ENCODE assay signal across 1 cellular context in the genomic region with DNA sequence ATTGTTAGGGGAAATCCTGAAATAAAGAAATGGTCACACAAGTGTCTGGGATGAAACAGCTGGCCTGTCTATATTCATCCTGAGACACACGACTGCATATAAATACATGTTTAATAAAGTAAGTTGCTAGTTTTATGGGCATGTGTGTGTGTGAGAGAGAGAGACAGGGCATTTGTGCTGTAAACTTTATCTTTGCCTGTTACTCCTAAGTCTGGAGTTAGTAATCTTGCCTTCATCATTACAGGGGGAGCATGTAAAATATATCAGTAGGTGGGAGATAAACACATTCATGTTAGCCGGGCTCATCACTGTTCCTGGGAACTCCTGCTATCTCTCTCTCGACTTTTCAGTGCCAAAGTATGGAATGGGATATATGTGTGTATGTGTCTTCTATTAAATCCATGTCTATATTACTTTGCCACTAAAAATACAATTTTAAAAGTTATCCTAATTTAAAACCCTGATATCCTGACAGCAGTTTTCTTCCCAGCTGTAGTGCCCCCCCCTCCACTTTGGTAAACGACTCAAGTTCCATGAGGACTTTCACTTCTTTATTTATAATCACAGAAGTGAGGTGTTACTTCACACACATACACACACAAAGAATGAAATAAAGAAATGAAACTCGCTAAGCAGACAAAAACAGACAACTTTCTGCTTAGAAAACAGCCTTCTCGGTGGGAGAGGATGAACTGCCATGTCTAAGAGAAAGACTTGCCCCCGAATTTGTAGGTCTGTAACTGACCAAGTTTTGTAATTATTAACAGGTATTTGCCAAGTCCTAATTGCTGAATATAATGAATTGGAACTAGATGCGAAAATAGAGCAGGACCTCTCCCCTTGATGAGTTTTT.
TF ChIP-seq lines count a peak whose summit lies in the region.

No MANE protein-coding gene starts in this region.

TF ChIP-seq in GM12878, 131 proteins besides CTCF, POLR2A, EP300 and RAD21 (continues in another document):
- no peak for TF ChIP-seq HDGF (IDR thresholded peaks at IDR 0.05)
- TF ChIP-seq, protein P1, sequence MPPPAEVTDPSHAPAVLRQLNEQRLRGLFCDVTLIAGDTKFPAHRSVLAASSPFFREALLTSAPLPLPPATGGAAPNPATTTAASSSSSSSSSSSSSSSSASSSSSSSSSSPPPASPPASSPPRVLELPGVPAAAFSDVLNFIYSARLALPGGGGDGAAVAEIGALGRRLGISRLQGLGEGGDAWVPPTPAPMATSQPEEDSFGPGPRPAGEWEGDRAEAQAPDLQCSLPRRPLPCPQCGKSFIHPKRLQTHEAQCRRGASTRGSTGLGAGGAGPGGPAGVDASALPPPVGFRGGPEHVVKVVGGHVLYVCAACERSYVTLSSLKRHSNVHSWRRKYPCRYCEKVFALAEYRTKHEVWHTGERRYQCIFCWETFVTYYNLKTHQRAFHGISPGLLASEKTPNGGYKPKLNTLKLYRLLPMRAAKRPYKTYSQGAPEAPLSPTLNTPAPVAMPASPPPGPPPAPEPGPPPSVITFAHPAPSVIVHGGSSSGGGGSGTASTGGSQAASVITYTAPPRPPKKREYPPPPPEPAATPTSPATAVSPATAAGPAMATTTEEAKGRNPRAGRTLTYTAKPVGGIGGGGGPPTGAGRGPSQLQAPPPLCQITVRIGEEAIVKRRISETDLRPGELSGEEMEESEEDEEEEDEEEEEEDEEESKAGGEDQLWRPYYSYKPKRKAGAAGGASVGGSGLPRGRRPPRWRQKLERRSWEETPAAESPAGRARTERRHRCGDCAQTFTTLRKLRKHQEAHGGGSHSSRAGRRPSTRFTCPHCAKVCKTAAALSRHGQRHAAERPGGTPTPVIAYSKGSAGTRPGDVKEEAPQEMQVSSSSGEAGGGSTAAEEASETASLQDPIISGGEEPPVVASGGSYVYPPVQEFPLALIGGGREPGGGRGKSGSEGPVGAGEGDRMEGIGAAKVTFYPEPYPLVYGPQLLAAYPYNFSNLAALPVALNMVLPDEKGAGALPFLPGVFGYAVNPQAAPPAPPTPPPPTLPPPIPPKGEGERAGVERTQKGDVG (CRISPR knock-in tag; IDR thresholded peaks at IDR 0.05), result no peak
- TF ChIP-seq RCOR1 (conservative IDR thresholded peaks at IDR 0.05; ENCODE audit: low read depth, low read length), result no peak; the same call in 1 of the 2 replicates
- TF ChIP-seq, protein P2, sequence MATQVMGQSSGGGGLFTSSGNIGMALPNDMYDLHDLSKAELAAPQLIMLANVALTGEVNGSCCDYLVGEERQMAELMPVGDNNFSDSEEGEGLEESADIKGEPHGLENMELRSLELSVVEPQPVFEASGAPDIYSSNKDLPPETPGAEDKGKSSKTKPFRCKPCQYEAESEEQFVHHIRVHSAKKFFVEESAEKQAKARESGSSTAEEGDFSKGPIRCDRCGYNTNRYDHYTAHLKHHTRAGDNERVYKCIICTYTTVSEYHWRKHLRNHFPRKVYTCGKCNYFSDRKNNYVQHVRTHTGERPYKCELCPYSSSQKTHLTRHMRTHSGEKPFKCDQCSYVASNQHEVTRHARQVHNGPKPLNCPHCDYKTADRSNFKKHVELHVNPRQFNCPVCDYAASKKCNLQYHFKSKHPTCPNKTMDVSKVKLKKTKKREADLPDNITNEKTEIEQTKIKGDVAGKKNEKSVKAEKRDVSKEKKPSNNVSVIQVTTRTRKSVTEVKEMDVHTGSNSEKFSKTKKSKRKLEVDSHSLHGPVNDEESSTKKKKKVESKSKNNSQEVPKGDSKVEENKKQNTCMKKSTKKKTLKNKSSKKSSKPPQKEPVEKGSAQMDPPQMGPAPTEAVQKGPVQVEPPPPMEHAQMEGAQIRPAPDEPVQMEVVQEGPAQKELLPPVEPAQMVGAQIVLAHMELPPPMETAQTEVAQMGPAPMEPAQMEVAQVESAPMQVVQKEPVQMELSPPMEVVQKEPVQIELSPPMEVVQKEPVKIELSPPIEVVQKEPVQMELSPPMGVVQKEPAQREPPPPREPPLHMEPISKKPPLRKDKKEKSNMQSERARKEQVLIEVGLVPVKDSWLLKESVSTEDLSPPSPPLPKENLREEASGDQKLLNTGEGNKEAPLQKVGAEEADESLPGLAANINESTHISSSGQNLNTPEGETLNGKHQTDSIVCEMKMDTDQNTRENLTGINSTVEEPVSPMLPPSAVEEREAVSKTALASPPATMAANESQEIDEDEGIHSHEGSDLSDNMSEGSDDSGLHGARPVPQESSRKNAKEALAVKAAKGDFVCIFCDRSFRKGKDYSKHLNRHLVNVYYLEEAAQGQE (IDR thresholded peaks at IDR 0.05; ENCODE audit: low read depth, low read length), result no peak
- no peak for TF ChIP-seq CBFB (IDR thresholded peaks at IDR 0.05; ENCODE audit: low read depth)
- no peak for TF ChIP-seq WRNIP1 (IDR thresholded peaks at IDR 0.05; ENCODE audit: borderline replicate concordance, low read depth, low read length)
- TF ChIP-seq, protein P3, sequence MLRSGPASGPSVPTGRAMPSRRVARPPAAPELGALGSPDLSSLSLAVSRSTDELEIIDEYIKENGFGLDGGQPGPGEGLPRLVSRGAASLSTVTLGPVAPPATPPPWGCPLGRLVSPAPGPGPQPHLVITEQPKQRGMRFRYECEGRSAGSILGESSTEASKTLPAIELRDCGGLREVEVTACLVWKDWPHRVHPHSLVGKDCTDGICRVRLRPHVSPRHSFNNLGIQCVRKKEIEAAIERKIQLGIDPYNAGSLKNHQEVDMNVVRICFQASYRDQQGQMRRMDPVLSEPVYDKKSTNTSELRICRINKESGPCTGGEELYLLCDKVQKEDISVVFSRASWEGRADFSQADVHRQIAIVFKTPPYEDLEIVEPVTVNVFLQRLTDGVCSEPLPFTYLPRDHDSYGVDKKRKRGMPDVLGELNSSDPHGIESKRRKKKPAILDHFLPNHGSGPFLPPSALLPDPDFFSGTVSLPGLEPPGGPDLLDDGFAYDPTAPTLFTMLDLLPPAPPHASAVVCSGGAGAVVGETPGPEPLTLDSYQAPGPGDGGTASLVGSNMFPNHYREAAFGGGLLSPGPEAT (IDR thresholded peaks at IDR 0.05; ENCODE audit: low read depth), result peak; percentile 67
- no peak for TF ChIP-seq JUND (IDR thresholded peaks at IDR 0.05; ENCODE audit: low read depth, low read length)
- TF ChIP-seq SIX5 (IDR thresholded peaks at IDR 0.05; ENCODE audit: low read depth, low read length, severe bottlenecking), result no peak
- peak; percentile 86 for TF ChIP-seq SPI1 (IDR thresholded peaks at IDR 0.05; ENCODE audit: borderline replicate concordance, insufficient read depth, low read depth, low read length)
- TF ChIP-seq SUPT20H (IDR thresholded peaks at IDR 0.05; ENCODE audit: borderline replicate concordance, control insufficient read depth, low read depth, low read length), result no peak
- TF ChIP-seq, protein P4, sequence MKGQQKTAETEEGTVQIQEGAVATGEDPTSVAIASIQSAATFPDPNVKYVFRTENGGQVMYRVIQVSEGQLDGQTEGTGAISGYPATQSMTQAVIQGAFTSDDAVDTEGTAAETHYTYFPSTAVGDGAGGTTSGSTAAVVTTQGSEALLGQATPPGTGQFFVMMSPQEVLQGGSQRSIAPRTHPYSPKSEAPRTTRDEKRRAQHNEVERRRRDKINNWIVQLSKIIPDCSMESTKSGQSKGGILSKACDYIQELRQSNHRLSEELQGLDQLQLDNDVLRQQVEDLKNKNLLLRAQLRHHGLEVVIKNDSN (IDR thresholded peaks at IDR 0.05; ENCODE audit: borderline replicate concordance, extremely low read length, insufficient read depth, low read depth, low read length), result no peak
- TF ChIP-seq ZNF207 (IDR thresholded peaks at IDR 0.05; ENCODE audit: borderline replicate concordance), result no peak
- TF ChIP-seq, protein P5, sequence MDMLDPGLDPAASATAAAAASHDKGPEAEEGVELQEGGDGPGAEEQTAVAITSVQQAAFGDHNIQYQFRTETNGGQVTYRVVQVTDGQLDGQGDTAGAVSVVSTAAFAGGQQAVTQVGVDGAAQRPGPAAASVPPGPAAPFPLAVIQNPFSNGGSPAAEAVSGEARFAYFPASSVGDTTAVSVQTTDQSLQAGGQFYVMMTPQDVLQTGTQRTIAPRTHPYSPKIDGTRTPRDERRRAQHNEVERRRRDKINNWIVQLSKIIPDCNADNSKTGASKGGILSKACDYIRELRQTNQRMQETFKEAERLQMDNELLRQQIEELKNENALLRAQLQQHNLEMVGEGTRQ (IDR thresholded peaks at IDR 0.05; ENCODE audit: borderline replicate concordance, low read depth, low read length), result no peak
- TF ChIP-seq ZSCAN29 (IDR thresholded peaks at IDR 0.05), result no peak
- TF ChIP-seq SUZ12 (IDR thresholded peaks at IDR 0.05; ENCODE audit: unreplicated experiment), result no peak
- no peak for TF ChIP-seq HDAC2 (IDR thresholded peaks at IDR 0.05)
- TF ChIP-seq CEBPB (IDR thresholded peaks at IDR 0.05; ENCODE audit: borderline replicate concordance in 1 of 2, low read depth in 2 of 2, low read length in 2 of 2), result no peak
- TF ChIP-seq, protein P6, sequence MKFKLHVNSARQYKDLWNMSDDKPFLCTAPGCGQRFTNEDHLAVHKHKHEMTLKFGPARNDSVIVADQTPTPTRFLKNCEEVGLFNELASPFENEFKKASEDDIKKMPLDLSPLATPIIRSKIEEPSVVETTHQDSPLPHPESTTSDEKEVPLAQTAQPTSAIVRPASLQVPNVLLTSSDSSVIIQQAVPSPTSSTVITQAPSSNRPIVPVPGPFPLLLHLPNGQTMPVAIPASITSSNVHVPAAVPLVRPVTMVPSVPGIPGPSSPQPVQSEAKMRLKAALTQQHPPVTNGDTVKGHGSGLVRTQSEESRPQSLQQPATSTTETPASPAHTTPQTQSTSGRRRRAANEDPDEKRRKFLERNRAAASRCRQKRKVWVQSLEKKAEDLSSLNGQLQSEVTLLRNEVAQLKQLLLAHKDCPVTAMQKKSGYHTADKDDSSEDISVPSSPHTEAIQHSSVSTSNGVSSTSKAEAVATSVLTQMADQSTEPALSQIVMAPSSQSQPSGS (IDR thresholded peaks at IDR 0.05; ENCODE audit: low read length), result peak; percentile 63; the same call in 1 of the 2 replicates
- TF ChIP-seq, protein P7, sequence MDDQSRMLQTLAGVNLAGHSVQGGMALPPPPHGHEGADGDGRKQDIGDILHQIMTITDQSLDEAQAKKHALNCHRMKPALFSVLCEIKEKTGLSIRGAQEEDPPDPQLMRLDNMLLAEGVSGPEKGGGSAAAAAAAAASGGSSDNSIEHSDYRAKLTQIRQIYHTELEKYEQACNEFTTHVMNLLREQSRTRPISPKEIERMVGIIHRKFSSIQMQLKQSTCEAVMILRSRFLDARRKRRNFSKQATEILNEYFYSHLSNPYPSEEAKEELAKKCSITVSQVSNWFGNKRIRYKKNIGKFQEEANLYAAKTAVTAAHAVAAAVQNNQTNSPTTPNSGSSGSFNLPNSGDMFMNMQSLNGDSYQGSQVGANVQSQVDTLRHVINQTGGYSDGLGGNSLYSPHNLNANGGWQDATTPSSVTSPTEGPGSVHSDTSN (IDR thresholded peaks at IDR 0.05; ENCODE audit: insufficient replicate concordance, low read depth, low read length), result no peak
- no peak for TF ChIP-seq EED (IDR thresholded peaks at IDR 0.05; ENCODE audit: low read depth)
- TF ChIP-seq CHD1 (IDR thresholded peaks at IDR 0.05; ENCODE audit: low read depth, low read length), result no peak
- peak; percentile 61 for TF ChIP-seq ATF7 (IDR thresholded peaks at IDR 0.05; ENCODE audit: low read depth)
- no peak for TF ChIP-seq FOXM1 (IDR thresholded peaks at IDR 0.05; ENCODE audit: low read depth, low read length)
- TF ChIP-seq, protein P8, sequence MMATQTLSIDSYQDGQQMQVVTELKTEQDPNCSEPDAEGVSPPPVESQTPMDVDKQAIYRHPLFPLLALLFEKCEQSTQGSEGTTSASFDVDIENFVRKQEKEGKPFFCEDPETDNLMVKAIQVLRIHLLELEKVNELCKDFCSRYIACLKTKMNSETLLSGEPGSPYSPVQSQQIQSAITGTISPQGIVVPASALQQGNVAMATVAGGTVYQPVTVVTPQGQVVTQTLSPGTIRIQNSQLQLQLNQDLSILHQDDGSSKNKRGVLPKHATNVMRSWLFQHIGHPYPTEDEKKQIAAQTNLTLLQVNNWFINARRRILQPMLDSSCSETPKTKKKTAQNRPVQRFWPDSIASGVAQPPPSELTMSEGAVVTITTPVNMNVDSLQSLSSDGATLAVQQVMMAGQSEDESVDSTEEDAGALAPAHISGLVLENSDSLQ (IDR thresholded peaks at IDR 0.05), result no peak
- TF ChIP-seq, protein P9, sequence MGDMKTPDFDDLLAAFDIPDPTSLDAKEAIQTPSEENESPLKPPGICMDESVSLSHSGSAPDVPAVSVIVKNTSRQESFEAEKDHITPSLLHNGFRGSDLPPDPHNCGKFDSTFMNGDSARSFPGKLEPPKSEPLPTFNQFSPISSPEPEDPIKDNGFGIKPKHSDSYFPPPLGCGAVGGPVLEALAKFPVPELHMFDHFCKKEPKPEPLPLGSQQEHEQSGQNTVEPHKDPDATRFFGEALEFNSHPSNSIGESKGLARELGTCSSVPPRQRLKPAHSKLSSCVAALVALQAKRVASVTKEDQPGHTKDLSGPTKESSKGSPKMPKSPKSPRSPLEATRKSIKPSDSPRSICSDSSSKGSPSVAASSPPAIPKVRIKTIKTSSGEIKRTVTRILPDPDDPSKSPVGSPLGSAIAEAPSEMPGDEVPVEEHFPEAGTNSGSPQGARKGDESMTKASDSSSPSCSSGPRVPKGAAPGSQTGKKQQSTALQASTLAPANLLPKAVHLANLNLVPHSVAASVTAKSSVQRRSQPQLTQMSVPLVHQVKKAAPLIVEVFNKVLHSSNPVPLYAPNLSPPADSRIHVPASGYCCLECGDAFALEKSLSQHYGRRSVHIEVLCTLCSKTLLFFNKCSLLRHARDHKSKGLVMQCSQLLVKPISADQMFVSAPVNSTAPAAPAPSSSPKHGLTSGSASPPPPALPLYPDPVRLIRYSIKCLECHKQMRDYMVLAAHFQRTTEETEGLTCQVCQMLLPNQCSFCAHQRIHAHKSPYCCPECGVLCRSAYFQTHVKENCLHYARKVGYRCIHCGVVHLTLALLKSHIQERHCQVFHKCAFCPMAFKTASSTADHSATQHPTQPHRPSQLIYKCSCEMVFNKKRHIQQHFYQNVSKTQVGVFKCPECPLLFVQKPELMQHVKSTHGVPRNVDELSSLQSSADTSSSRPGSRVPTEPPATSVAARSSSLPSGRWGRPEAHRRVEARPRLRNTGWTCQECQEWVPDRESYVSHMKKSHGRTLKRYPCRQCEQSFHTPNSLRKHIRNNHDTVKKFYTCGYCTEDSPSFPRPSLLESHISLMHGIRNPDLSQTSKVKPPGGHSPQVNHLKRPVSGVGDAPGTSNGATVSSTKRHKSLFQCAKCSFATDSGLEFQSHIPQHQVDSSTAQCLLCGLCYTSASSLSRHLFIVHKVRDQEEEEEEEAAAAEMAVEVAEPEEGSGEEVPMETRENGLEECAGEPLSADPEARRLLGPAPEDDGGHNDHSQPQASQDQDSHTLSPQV (IDR thresholded peaks at IDR 0.05), result no peak
- TF ChIP-seq EZH2 (IDR thresholded peaks at IDR 0.05; ENCODE audit: borderline replicate concordance, control insufficient read depth, low read depth, low read length), result no peak
- TF ChIP-seq YY1 (IDR thresholded peaks at IDR 0.05; ENCODE audit: low read depth, low read length), result no peak
- no peak for TF ChIP-seq HDAC6 (IDR thresholded peaks at IDR 0.05; ENCODE audit: unreplicated experiment)
- TF ChIP-seq ZNF24 (IDR thresholded peaks at IDR 0.05), result peak; percentile 78; the same call in 1 of the 2 replicates
- no peak for TF ChIP-seq ASH2L (IDR thresholded peaks at IDR 0.05; ENCODE audit: borderline replicate concordance, low read depth)
- TF ChIP-seq TCF7 (IDR thresholded peaks at IDR 0.05; ENCODE audit: borderline replicate concordance), result no peak
- peak; percentile 37; the same call in 1 of the 2 replicates for TF ChIP-seq NBN (IDR thresholded peaks at IDR 0.05)
- TF ChIP-seq KLF5 (IDR thresholded peaks at IDR 0.05; ENCODE audit: partially characterized antibody), result no peak
- no peak for TF ChIP-seq ETV6 (conservative IDR thresholded peaks at IDR 0.05 in 1 of 2, IDR thresholded peaks at IDR 0.05 in 1 of 2; ENCODE audit: borderline replicate concordance in 1 of 2, low read depth in 1 of 2)
- TF ChIP-seq POLR2AphosphoS5 (IDR thresholded peaks at IDR 0.05; ENCODE audit: low read length), result no peak
- TF ChIP-seq NR2C2 (IDR thresholded peaks at IDR 0.05; ENCODE audit: borderline replicate concordance, control insufficient read depth, insufficient read length, low read depth), result no peak
- no peak for TF ChIP-seq ZZZ3 (IDR thresholded peaks at IDR 0.05; ENCODE audit: control insufficient read depth, insufficient read length, low read depth)
